In the genomic region with DNA sequence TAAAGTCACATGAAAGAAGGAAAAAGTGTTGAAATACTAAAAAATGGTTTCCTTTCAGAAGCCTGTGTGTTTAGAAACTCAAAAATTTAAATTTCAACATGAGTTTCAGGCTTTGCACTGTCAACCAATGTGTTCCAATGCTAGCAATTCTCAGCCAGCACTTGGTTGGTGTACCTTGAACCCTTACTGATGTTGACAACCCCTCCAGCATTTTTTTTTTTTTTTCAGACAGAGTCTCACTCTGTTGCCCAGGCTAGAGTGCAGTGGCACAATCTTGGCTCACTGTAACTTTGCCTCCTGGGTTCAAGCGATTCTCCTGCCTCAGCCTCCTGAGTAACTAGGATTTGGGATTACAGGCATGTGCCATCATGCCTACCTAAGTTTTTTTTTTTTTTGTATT, we compare ENCODE assay signal across 19 cellular contexts.
DNase-seq lines count a peak whose midpoint lies in the region; ATAC-seq, FAIRE-seq and TF ChIP-seq lines count a peak whose summit lies in the region.
"Had no signal": no experiment of that assay in that cellular context is flagged by ENCODE, and none has a peak within 500 bp of the region (broad histone marks: within the 10 kb centered on the region; RNA-seq: fewer than 3 reads in every experiment).

No MANE protein-coding gene starts in this region.

- H3K9me3 Mint-ChIP-seq in activated CD4-positive, alpha-beta T cell treated with anti-CD3 and anti-CD28 coated beads, Interleukin-2, amount 10 ng/mL, durations not matched to agents 24 days and 14 days: peaks cover 4% of the 10 kb centered on the region
- H3K9me3 Mint-ChIP-seq in activated naive CD4-positive, alpha-beta T cell treated with anti-CD3 and anti-CD28 coated beads, Interleukin-2, amount 50 U/mL, for 72 hours: no peaks in the 10 kb centered on the region
- H3K9me3 Mint-ChIP-seq in natural killer cell (no peaks in the 10 kb centered on the region), chondrocyte (ENCODE audit: low read depth) (no peaks in the 10 kb centered on the region)

- peak overlapping the region; percentile 98 for H3K27ac Mint-ChIP-seq in activated CD4-positive, alpha-beta T cell treated with anti-CD3 and anti-CD28 coated beads, Interleukin-2, amount 10 ng/mL, durations not matched to agents 24 days and 14 days
- H3K27ac Mint-ChIP-seq in activated naive CD4-positive, alpha-beta T cell treated with anti-CD3 and anti-CD28 coated beads, Interleukin-2, amount 50 U/mL, for 72 hours: peak overlapping the region; percentile 90 to 94
- H3K27ac Mint-ChIP-seq in natural killer cell: peak overlapping the region; percentile 88 to 97
- no peak overlapping the region for H3K27ac Mint-ChIP-seq in chondrocyte (ENCODE audit: unreplicated experiment)

- ATAC-seq in activated naive CD4-positive, alpha-beta T cell treated with anti-CD3 and anti-CD28 coated beads, Interleukin-2, amount 50 U/mL, for 72 hours: no peak
- ATAC-seq in natural killer cell (no peak), heart right ventricle (no peak)
- ATAC-seq: HCT116 had no signal

- peak overlapping the region; percentile 76 for H3K4me3 Mint-ChIP-seq in activated CD4-positive, alpha-beta T cell treated with anti-CD3 and anti-CD28 coated beads, Interleukin-2, amount 10 ng/mL, durations not matched to agents 24 days and 14 days
- H3K4me3 Mint-ChIP-seq in natural killer cell (peak overlapping the region; percentile 81), chondrocyte (ENCODE audit: unreplicated experiment) (no peak overlapping the region)
- H3K4me3 Mint-ChIP-seq: neural crest cell had no signal

- H3K9me3 ChIP-seq in heart right ventricle: no peaks in the 10 kb centered on the region
- H3K9me3 ChIP-seq: transverse colon had no signal

- H3K27me3 Mint-ChIP-seq in activated CD4-positive, alpha-beta T cell treated with anti-CD3 and anti-CD28 coated beads, Interleukin-2, amount 10 ng/mL, durations not matched to agents 24 days and 14 days: no peaks in the 10 kb centered on the region
- no peaks in the 10 kb centered on the region for H3K27me3 Mint-ChIP-seq in natural killer cell (ENCODE audit: low read depth in 2 of 2)
- H3K27me3 Mint-ChIP-seq in chondrocyte (ENCODE audit: low read depth): peaks cover 3% of the 10 kb centered on the region

- TF ChIP-seq CTCF in HL-60 (IDR thresholded peaks at IDR 0.05; ENCODE audit: insufficient read depth, low read length): no peak
- no peak for TF ChIP-seq CTCF in natural killer cell (IDR thresholded peaks at IDR 0.05)
- no peak for TF ChIP-seq CTCF in heart right ventricle (IDR thresholded peaks at IDR 0.05)
- TF ChIP-seq CTCF in chondrocyte (IDR thresholded peaks at IDR 0.05): no peak

- 97 to 100% methylated on average over 1 of the region's 1 CpG for WGBS in heart right ventricle, 2 donors

- no peak for FAIRE-seq in frontal cortex (lab: Jason Lieb, UNC)
- FAIRE-seq: islet of Langerhans had no signal

- H3K36me3 Mint-ChIP-seq in activated CD4-positive, alpha-beta T cell treated with anti-CD3 and anti-CD28 coated beads, Interleukin-2, amount 10 ng/mL, durations not matched to agents 24 days and 14 days (ENCODE audit: low read depth): peaks cover 5% of the 10 kb centered on the region
- peaks cover 0 to 7% of the 10 kb centered on the region in 2 donors for H3K36me3 Mint-ChIP-seq in activated naive CD4-positive, alpha-beta T cell treated with anti-CD3 and anti-CD28 coated beads, Interleukin-2, amount 50 U/mL, for 72 hours
- no peaks in the 10 kb centered on the region for H3K36me3 Mint-ChIP-seq in natural killer cell
- no peaks in the 10 kb centered on the region for H3K36me3 Mint-ChIP-seq in chondrocyte (ENCODE audit: low read depth)

- H3K4me3 ChIP-seq in HL-60 (replicated peaks; ENCODE audit: insufficient read depth, low read length): no peak overlapping the region
- H3K4me3 ChIP-seq in heart right ventricle: no peak overlapping the region
- H3K4me3 ChIP-seq: transverse colon had no signal

- H3K27me3 ChIP-seq in HL-60 (ENCODE audit: insufficient read depth, poor library complexity, severe bottlenecking): no peaks in the 10 kb centered on the region
- no peaks in the 10 kb centered on the region for H3K27me3 ChIP-seq in heart right ventricle
- H3K27me3 ChIP-seq: transverse colon had no signal

- H3K4me1 ChIP-seq in heart right ventricle: peaks cover 0 to 23% (median 0%) of the 10 kb centered on the region in 9 donors
- H3K4me1 ChIP-seq: transverse colon had no signal

- peak overlapping the region; percentile 80 for H3K27ac ChIP-seq in HL-60 (replicated peaks)
- peak overlapping the region in 1 of 10 donors; percentile 61 for H3K27ac ChIP-seq in heart right ventricle
- H3K27ac ChIP-seq: VCaP had no signal

- peaks cover 0 to 61% (median 0%) of the 10 kb centered on the region in 9 donors for H3K36me3 ChIP-seq in heart right ventricle
- H3K36me3 ChIP-seq: transverse colon had no signal

- intact Hi-C loops in activated CD4-positive, alpha-beta T cell treated with anti-CD3 and anti-CD28 coated beads, Interleukin-2, amount 10 ng/mL, durations not matched to agents 24 days and 14 days (cut with micrococcal nuclease): loop anchor here (1.0 to 5.0 kb wide), 10 partner anchors 8 to 486 kb away; a partner anchor contains a TSS
- intact Hi-C loops in natural killer cell (cut with micrococcal nuclease): loop anchor here (1.0 to 10.0 kb wide), 7 partner anchors 8 to 869 kb away; no protein-coding TSS in a partner anchor
- intact Hi-C loops in heart right ventricle (cut with DNase I): no loop called here

- DNase-seq in activated CD4-positive, alpha-beta T cell treated with anti-CD3 and anti-CD28 coated beads, Interleukin-2, amount 10 ng/mL, durations not matched to agents 24 days and 14 days: no peak
- no peak for DNase-seq in activated CD4-positive, alpha-beta T cell treated with anti-CD3 and anti-CD28 coated beads, Interleukin-2, amount 50 U/mL, for 1 hour
- peak in 1 of 2 experiments; percentile 25 for DNase-seq in HL-60 (ENCODE audit: low read depth in 1 of 2, low spot score in 1 of 2)
- no peak for DNase-seq in activated naive CD4-positive, alpha-beta T cell treated with anti-CD3 and anti-CD28 coated beads, Interleukin-2, amount 50 U/mL, for 72 hours (ENCODE audit: low spot score in 2 of 2)
- no peak for DNase-seq in natural killer cell
- DNase-seq in heart right ventricle: no peak
- no peak for DNase-seq in frontal cortex (ENCODE audit: low spot score in 2 of 2)
- DNase-seq in chondrocyte (ENCODE audit: low spot score): no peak
- DNase-seq: amygdala; effector CD4-positive, alpha-beta T cell; EL; NCI-H1436 treated with DMSO at 0.1 percent for 48 hours; NCI-H2227 treated with DMSO at 0.1 percent for 48 hours; RPMI8226; transverse colon had no signal

- peaks cover 66% of the 10 kb centered on the region for H3K4me1 Mint-ChIP-seq in activated CD4-positive, alpha-beta T cell treated with anti-CD3 and anti-CD28 coated beads, Interleukin-2, amount 10 ng/mL, durations not matched to agents 24 days and 14 days
- H3K4me1 Mint-ChIP-seq in natural killer cell (peaks cover 84 to 90% of the 10 kb centered on the region in 2 donors), chondrocyte (ENCODE audit: low read depth) (no peaks in the 10 kb centered on the region)
- H3K4me1 Mint-ChIP-seq: neural crest cell had no signal

Comparison
In these comparisons a context has a peak if more than half of its experiments do, and no peak if none do; other contexts are left out.
1. intact Hi-C loops: an anchor here in activated CD4-positive, alpha-beta T cell treated with anti-CD3 and anti-CD28 coated beads, Interleukin-2, amount 10 ng/mL, durations not matched to agents 24 days and 14 days (1.0 to 5.0 kb wide) and natural killer cell (1.0 to 10.0 kb wide); none called in heart right ventricle.